In the genomic region with DNA sequence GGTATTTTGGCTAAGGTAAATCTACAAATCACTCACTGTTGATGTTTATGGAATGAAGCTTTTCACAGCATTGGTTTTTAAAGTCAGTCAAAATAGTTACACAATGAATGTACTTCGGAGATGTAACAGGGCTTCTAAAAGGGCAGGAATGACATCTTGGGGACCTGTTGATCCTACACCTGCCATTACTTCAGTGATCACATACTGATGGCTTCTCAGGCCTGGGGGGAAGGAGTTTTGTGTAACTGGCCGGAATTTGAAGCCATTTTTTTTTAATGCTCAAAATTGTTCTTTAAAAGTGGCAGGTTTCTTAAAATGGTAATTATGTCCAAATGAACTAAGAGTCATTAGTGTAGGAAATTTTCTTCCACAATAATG, we compare ENCODE assay signal across 1 cellular context.
TF ChIP-seq lines count a peak whose summit lies in the region.

No MANE protein-coding gene starts in this region.

TF ChIP-seq in GM23338, 12 proteins besides CTCF, POLR2A, EP300 and RAD21:
- TF ChIP-seq, protein P1, sequence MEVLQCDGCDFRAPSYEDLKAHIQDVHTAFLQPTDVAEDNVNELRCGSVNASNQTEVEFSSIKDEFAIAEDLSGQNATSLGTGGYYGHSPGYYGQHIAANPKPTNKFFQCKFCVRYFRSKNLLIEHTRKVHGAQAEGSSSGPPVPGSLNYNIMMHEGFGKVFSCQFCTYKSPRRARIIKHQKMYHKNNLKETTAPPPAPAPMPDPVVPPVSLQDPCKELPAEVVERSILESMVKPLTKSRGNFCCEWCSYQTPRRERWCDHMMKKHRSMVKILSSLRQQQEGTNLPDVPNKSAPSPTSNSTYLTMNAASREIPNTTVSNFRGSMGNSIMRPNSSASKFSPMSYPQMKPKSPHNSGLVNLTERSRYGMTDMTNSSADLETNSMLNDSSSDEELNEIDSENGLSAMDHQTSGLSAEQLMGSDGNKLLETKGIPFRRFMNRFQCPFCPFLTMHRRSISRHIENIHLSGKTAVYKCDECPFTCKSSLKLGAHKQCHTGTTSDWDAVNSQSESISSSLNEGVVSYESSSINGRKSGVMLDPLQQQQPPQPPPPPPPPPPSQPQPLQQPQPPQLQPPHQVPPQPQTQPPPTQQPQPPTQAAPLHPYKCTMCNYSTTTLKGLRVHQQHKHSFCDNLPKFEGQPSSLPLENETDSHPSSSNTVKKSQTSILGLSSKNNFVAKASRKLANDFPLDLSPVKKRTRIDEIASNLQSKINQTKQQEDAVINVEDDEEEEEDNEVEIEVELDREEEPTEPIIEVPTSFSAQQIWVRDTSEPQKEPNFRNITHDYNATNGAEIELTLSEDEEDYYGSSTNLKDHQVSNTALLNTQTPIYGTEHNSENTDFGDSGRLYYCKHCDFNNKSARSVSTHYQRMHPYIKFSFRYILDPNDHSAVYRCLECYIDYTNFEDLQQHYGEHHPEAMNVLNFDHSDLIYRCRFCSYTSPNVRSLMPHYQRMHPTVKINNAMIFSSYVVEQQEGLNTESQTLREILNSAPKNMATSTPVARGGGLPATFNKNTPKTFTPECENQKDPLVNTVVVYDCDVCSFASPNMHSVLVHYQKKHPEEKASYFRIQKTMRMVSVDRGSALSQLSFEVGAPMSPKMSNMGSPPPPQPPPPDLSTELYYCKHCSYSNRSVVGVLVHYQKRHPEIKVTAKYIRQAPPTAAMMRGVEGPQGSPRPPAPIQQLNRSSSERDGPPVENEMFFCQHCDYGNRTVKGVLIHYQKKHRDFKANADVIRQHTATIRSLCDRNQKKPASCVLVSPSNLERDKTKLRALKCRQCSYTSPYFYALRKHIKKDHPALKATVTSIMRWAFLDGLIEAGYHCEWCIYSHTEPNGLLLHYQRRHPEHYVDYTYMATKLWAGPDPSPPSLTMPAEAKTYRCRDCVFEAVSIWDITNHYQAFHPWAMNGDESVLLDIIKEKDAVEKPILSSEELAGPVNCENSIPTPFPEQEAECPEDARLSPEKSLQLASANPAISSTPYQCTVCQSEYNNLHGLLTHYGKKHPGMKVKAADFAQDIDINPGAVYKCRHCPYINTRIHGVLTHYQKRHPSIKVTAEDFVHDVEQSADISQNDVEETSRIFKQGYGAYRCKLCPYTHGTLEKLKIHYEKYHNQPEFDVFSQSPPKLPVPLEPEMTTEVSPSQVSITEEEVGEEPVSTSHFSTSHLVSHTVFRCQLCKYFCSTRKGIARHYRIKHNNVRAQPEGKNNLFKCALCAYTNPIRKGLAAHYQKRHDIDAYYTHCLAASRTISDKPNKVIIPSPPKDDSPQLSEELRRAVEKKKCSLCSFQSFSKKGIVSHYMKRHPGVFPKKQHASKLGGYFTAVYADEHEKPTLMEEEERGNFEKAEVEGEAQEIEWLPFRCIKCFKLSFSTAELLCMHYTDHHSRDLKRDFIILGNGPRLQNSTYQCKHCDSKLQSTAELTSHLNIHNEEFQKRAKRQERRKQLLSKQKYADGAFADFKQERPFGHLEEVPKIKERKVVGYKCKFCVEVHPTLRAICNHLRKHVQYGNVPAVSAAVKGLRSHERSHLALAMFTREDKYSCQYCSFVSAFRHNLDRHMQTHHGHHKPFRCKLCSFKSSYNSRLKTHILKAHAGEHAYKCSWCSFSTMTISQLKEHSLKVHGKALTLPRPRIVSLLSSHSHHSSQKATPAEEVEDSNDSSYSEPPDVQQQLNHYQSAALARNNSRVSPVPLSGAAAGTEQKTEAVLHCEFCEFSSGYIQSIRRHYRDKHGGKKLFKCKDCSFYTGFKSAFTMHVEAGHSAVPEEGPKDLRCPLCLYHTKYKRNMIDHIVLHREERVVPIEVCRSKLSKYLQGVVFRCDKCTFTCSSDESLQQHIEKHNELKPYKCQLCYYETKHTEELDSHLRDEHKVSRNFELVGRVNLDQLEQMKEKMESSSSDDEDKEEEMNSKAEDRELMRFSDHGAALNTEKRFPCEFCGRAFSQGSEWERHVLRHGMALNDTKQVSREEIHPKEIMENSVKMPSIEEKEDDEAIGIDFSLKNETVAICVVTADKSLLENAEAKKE (CRISPR knock-in tag; IDR thresholded peaks at IDR 0.05) = no peak
- no peak; the same call in 1 of the 2 replicates for TF ChIP-seq POLR2AphosphoS5 (IDR thresholded peaks at IDR 0.05; ENCODE audit: low read depth)
- TF ChIP-seq CREB1 (CRISPR knock-in tag; IDR thresholded peaks at IDR 0.05; ENCODE audit: low read depth) = no peak
